ENCODE assay signal across 2 cellular contexts in genomic region chr2:47618272-47618552, GRCh38.
TF ChIP-seq lines count a peak whose summit lies in the region.

No MANE protein-coding gene starts in this region.

TF ChIP-seq in A549, 52 proteins besides CTCF, POLR2A, EP300 and RAD21 (continued from another document):
- TF ChIP-seq HMGXB4 (CRISPR knock-in tag; IDR thresholded peaks at IDR 0.05; ENCODE audit: borderline replicate concordance) (no peak), HOXB13 (CRISPR knock-in tag; IDR thresholded peaks at IDR 0.05; ENCODE audit: low read depth) (no peak), ZC3H11A (IDR thresholded peaks at IDR 0.05) (no peak), NFE2L2 (conservative IDR thresholded peaks at IDR 0.05; ENCODE audit: low read length) (no peak), GATA3 (IDR thresholded peaks at IDR 0.05; ENCODE audit: borderline replicate concordance) (no peak)

TF ChIP-seq in H1, 55 proteins besides CTCF, POLR2A, EP300 and RAD21:
- TF ChIP-seq ATF2 (IDR thresholded peaks at IDR 0.05; ENCODE audit: low read length) = no peak
- no peak for TF ChIP-seq SAP30 (IDR thresholded peaks at IDR 0.05; ENCODE audit: insufficient read depth, insufficient replicate concordance, low read length)
- TF ChIP-seq EGR1 (IDR thresholded peaks at IDR 0.05; ENCODE audit: borderline replicate concordance, low read depth, low read length) = no peak
- no peak for TF ChIP-seq SP4 (IDR thresholded peaks at IDR 0.05; ENCODE audit: low read length)
